Comparison of ENCODE assay signal across 10 cellular contexts in genomic region chr11:1771700-1772099, GRCh38. TPM values are rescaled to one million over a fixed set of nuclear protein-coding genes. Genes with fewer than 3 reads are reported as not detected.
DNase-seq lines count a peak whose midpoint lies in the region; ATAC-seq and TF ChIP-seq lines count a peak whose summit lies in the region.
"Had no signal": no experiment of that assay in that cellular context is flagged by ENCODE, and none has a peak within 500 bp of the region (broad histone marks: within the 10 kb centered on the region; RNA-seq: fewer than 3 reads in every experiment).

No MANE protein-coding gene starts in this region.

- ATAC-seq in GM19452 (IDR thresholded peaks at IDR 0.05; ENCODE audit: unreplicated experiment), result no peak

- H3K4me2 ChIP-seq in BLaER1, result peak overlapping the region; percentile 63
- H3K4me2 ChIP-seq in mesendoderm (ENCODE audit: low read length), result no peak overlapping the region

- H3K9ac ChIP-seq in BLaER1, result no peak overlapping the region
- H3K9ac ChIP-seq in mesendoderm (ENCODE audit: low read length), result no peak overlapping the region

- H3K4me1 ChIP-seq in BLaER1, result peaks cover 36% of the 10 kb centered on the region
- peaks cover 5% of the 10 kb centered on the region for H3K4me1 ChIP-seq in mesendoderm (ENCODE audit: control insufficient read depth, low read depth, low read length)

- H2BK5ac ChIP-seq in mesendoderm (ENCODE audit: low read length), result no peak overlapping the region

- no peak overlapping the region for H3K4ac ChIP-seq in mesendoderm (ENCODE audit: low read depth, low read length)

- H3K4me3 ChIP-seq in BLaER1 (no peak overlapping the region), NB4 (ENCODE audit: low read depth, low read length) (peak overlapping the region; percentile 22), mesendoderm (ENCODE audit: low read length) (no peak overlapping the region)

- H3K36me3 Mint-ChIP-seq in chondrocyte (ENCODE audit: low read depth), result no peaks in the 10 kb centered on the region

- H3K27ac ChIP-seq in BLaER1 (no peak overlapping the region), mesendoderm (ENCODE audit: low read depth, low read length) (no peak overlapping the region)

- no peak overlapping the region for H3K23ac ChIP-seq in mesendoderm (ENCODE audit: low read length)

- no peaks in the 10 kb centered on the region for H3K79me2 ChIP-seq in mesendoderm (ENCODE audit: control insufficient read depth, insufficient read depth, low read length)

- H4K20me1 ChIP-seq in BLaER1, result no peaks in the 10 kb centered on the region

- no peak overlapping the region for H2AK5ac ChIP-seq in mesendoderm (ENCODE audit: low read length)

- no peak overlapping the region for H4K8ac ChIP-seq in mesendoderm (ENCODE audit: low read depth, low read length)

- no peaks in the 10 kb centered on the region for H3K27me3 ChIP-seq in BLaER1
- H3K27me3 ChIP-seq in mesendoderm (ENCODE audit: insufficient read depth, low read length, poor library complexity), result no peaks in the 10 kb centered on the region

- no peak for TF ChIP-seq CTCF in NB4 (IDR thresholded peaks at IDR 0.05; ENCODE audit: low read depth, low read length)
- no peak for TF ChIP-seq CTCF in chondrocyte (IDR thresholded peaks at IDR 0.05)
- TF ChIP-seq CTCF in GM10266 (IDR thresholded peaks at IDR 0.05; ENCODE audit: control insufficient read depth, insufficient read depth, low read depth, missing control alignments), result no peak

- TF ChIP-seq POLR2A in NB4 (IDR thresholded peaks at IDR 0.05; ENCODE audit: extremely low read depth, insufficient read length), result no peak

- no peak overlapping the region for H3K18ac ChIP-seq in mesendoderm (ENCODE audit: low read length)

- DNase-seq in NB4 (ENCODE audit: low read depth), result peak; percentile 89
- DNase-seq in chondrocyte (ENCODE audit: low spot score), result no peak
- peak; percentile 44 for DNase-seq in mesendoderm
- DNase-seq in GM10266 (ENCODE audit: extremely low spot score), result no peak
- no peak for DNase-seq in NCI-H526 (lab: John Stamatoyannopoulos, UW)
- no peak for DNase-seq in stimulated activated CD4-positive, alpha-beta T cell treated with anti-CD3 and anti-CD28 coated beads, Interleukin-2, amount 100 ng/mL, for 48 hours
- DNase-seq: DMS79 had no signal

- peak overlapping the region; percentile 93 for H3K27ac Mint-ChIP-seq in chondrocyte (ENCODE audit: unreplicated experiment)

- no peaks in the 10 kb centered on the region for H3K79me1 ChIP-seq in mesendoderm (ENCODE audit: low read length)

- H3K56ac ChIP-seq in mesendoderm (ENCODE audit: low read length), result no peak overlapping the region

- H2BK120ac ChIP-seq in mesendoderm (ENCODE audit: low read depth, low read length), result no peak overlapping the region

- no peak overlapping the region for H4K5ac ChIP-seq in mesendoderm (ENCODE audit: low read length)

- H3K27me3 Mint-ChIP-seq in chondrocyte (ENCODE audit: low read depth), result no peaks in the 10 kb centered on the region

- peaks cover 6% of the 10 kb centered on the region for H3K9me3 Mint-ChIP-seq in chondrocyte (ENCODE audit: low read depth)
- H3K9me3 Mint-ChIP-seq: activated T-cell treated with anti-CD3 and anti-CD28 coated beads, Interleukin-2, amount 50 U/mL, for 4 hours had no signal

- no peak overlapping the region for H3K4me3 Mint-ChIP-seq in chondrocyte (ENCODE audit: unreplicated experiment)

- peaks cover 12% of the 10 kb centered on the region for H3K9me3 ChIP-seq in BLaER1

- H2BK15ac ChIP-seq in mesendoderm (replicated peaks; ENCODE audit: low read depth), result no peak overlapping the region

- WGBS in mesendoderm (ENCODE audit: extremely low coverage, insufficient coverage, low lambda C conversion rate), result no CpG with 5 or more reads among the region's 6 CpGs

- H3K4me1 Mint-ChIP-seq in chondrocyte (ENCODE audit: low read depth), result peaks cover 48% of the 10 kb centered on the region

- no peaks in the 10 kb centered on the region for H3K36me3 ChIP-seq in BLaER1
- no peaks in the 10 kb centered on the region for H3K36me3 ChIP-seq in mesendoderm (ENCODE audit: control insufficient read depth, insufficient read depth, low read length)

RNA-seq across cellular contexts. Expression of gene CTSD, which starts 8.0 kb away (rescaled TPM):
- total RNA-seq in chondrocyte, result 935 to 3,230 TPM (median 949 TPM) in 3 replicates
- polyA plus RNA-seq in mesendoderm (2013, experiment 1 of 2), result 76.3 TPM
- polyA plus RNA-seq in mesendoderm (2013, experiment 2 of 2), result 77.1 TPM

RNA-seq across cellular contexts. Expression of gene IFITM10, which starts 21.3 kb away (rescaled TPM):
- 39.8 to 159 TPM (median 41.2 TPM) in 3 replicates for total RNA-seq in chondrocyte
- polyA plus RNA-seq in mesendoderm (2013, experiment 1 of 2), result 0.04 TPM
- polyA plus RNA-seq in mesendoderm (2013, experiment 2 of 2), result 0.01 TPM

Comparison
In these comparisons a context has a peak if more than half of its experiments do, and no peak if none do; other contexts are left out.
1. DNase-seq: peak in NB4 (single experiment) and mesendoderm (single experiment); none in chondrocyte (single experiment), GM10266 (single experiment), NCI-H526 (0 of 2) and stimulated activated CD4-positive, alpha-beta T cell treated with anti-CD3 and anti-CD28 coated beads, Interleukin-2, amount 100 ng/mL, for 48 hours (0 of 2).